In the genomic region with DNA sequence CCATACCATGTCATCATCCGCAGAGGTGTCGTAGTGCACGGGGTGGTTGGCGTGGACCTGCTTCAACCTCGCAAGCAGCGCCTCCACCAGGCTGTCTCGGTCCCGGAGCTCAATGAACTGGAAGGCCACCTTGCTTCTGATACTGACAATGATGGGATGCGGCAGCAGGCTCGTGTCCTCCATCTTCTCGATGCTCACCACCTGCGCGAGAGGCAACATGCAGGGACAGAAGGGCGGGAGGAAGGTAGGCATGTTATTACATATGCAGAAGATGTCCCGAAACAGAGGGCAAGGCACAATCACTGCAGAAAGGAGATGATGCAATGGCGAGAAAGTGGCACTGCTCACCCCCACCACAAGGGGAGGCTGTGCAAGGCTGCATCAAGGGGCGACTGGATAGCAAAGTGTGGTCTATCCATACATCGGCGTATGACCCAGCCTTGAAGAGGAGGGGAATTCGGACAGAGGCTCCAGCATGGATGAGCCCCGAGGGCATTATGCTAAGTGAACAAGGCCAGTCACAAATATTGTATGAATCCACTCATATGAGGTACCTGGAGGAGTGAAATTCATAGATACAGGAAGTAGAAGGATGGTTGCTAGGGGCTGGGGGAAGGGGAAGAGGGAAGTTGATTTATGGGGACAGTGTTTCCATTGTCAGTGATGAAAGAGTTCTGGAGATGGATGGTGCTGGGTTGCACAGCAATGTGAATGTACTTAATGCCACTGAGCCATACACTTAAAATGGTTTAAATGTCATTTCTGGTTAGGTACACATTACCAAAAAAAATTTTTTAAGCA, we compare ENCODE assay signal across 8 cellular contexts. TPM values are rescaled to one million over a fixed set of nuclear protein-coding genes. Genes with fewer than 3 reads are reported as not detected.
DNase-seq lines count a peak whose midpoint lies in the region; ATAC-seq and TF ChIP-seq lines count a peak whose summit lies in the region.

No MANE protein-coding gene starts in this region.

- H3K27me3 ChIP-seq in SK-N-SH (ENCODE audit: insufficient read depth): no peaks in the 10 kb centered on the region

- no peaks in the 10 kb centered on the region for H3K4me1 Mint-ChIP-seq in chondrocyte (ENCODE audit: low read depth)

- no peaks in the 10 kb centered on the region for H3K79me2 ChIP-seq in SK-N-SH (ENCODE audit: insufficient read depth)

- CTCF ChIA-PET in SK-N-SH (lab: Yijun Ruan, JAX): interaction anchor here (0.8 to 4.7 kb wide), 5 partner anchors 14 to 150 kb away, joined by 3 to 99 read pairs (median 3); partner anchors contain the start of gene TBC1D8

- H3K27ac ChIP-seq in SK-N-SH (ENCODE audit: low read depth in 2 of 2, low read length in 1 of 2): no peak overlapping the region; a peak in 1 of 4 replicates

- intact Hi-C loops in posterior vena cava (cut with DNase I): loop anchor here (5.0 to 10.0 kb wide), 3 partner anchors 114 to 166 kb away; partner anchors contain the start of gene TBC1D8 (in 2 of the 2)

- WGBS in SK-N-SH (ENCODE audit: low lambda C conversion rate): 87% methylated on average over 17 of the region's 21 CpGs

- H3K9me3 ChIP-seq in SK-N-SH: no peaks in the 10 kb centered on the region

- TF ChIP-seq RAD21 in SK-N-SH (IDR thresholded peaks at IDR 0.05; ENCODE audit: low read length): peak; percentile 13; the same call in 1 of the 2 replicates

- ATAC-seq in SK-N-SH treated with all-trans-retinoic acid at 6 μM for 48 hours: no peak
- no peak for ATAC-seq in HG03280 (IDR thresholded peaks at IDR 0.05; ENCODE audit: unreplicated experiment)
- no peak for ATAC-seq in HG02678 (IDR thresholded peaks at IDR 0.05; ENCODE audit: unreplicated experiment)

- no peak for DNase-seq in SK-N-SH
- peak; percentile 67 for DNase-seq in NB4 (ENCODE audit: low read depth)
- no peak for DNase-seq in chondrocyte (ENCODE audit: low spot score)
- peak; percentile 68 for DNase-seq in posterior vena cava (ENCODE audit: low spot score)
- DNase-seq in hippocampal formation (lab: John Stamatoyannopoulos, UW): no peak

- H3K4me3 ChIP-seq in SK-N-SH (ENCODE audit: low read depth in 2 of 2, low read length in 1 of 2): no peak overlapping the region
- H3K4me3 ChIP-seq in NB4 (ENCODE audit: low read depth, low read length): no peak overlapping the region

- POLR2A ChIA-PET in SK-N-SH (lab: Yijun Ruan, JAX): no interaction called here

- no peaks in the 10 kb centered on the region for H3F3A ChIP-seq in SK-N-SH (replicated peaks; ENCODE audit: insufficient read depth)

- peak overlapping the region; percentile 47 for H3K27ac Mint-ChIP-seq in chondrocyte (ENCODE audit: unreplicated experiment)

- peaks cover 0 to 4% of the 10 kb centered on the region in 2 experiments for H3K36me3 ChIP-seq in SK-N-SH (replicated peaks in 1 of 2; ENCODE audit: control insufficient read depth in 1 of 2, insufficient read depth in 2 of 2, low read length in 1 of 2)

- no peak for TF ChIP-seq POLR2A in NB4 (IDR thresholded peaks at IDR 0.05; ENCODE audit: extremely low read depth, insufficient read length)

- TF ChIP-seq CTCF in SK-N-SH (IDR thresholded peaks at IDR 0.05): peak; percentile 45
- peak; percentile 83 for TF ChIP-seq CTCF in NB4 (IDR thresholded peaks at IDR 0.05; ENCODE audit: low read depth, low read length)
- TF ChIP-seq CTCF in chondrocyte (IDR thresholded peaks at IDR 0.05): peak; percentile 67

- no peaks in the 10 kb centered on the region for H3K9me3 Mint-ChIP-seq in chondrocyte (ENCODE audit: low read depth)

- no peak overlapping the region for H2AFZ ChIP-seq in SK-N-SH (ENCODE audit: low read depth)

- no peaks in the 10 kb centered on the region for H3K9me2 ChIP-seq in SK-N-SH

- no peak overlapping the region for H3K4me2 ChIP-seq in SK-N-SH

- H3K4me3 Mint-ChIP-seq in chondrocyte (ENCODE audit: unreplicated experiment): no peak overlapping the region

- peaks cover 11% of the 10 kb centered on the region for H3K36me3 Mint-ChIP-seq in chondrocyte (ENCODE audit: low read depth)

- TF ChIP-seq EP300 in SK-N-SH (IDR thresholded peaks at IDR 0.05; ENCODE audit: borderline replicate concordance in 1 of 2, low read depth in 1 of 2, low read length in 1 of 2): no peak

- H3K4me1 ChIP-seq in SK-N-SH (ENCODE audit: control insufficient read depth in 1 of 2, insufficient read depth in 2 of 2, low read depth in 1 of 2, low read length in 1 of 2): peaks cover 0 to 21% of the 10 kb centered on the region in 2 experiments; a peak in 2 of 4 replicates

- H4K20me1 ChIP-seq in SK-N-SH (ENCODE audit: insufficient read depth): no peaks in the 10 kb centered on the region

- H3K27me3 Mint-ChIP-seq in chondrocyte (ENCODE audit: low read depth): no peaks in the 10 kb centered on the region

- H3K9ac ChIP-seq in SK-N-SH: no peak overlapping the region

TF ChIP-seq in SK-N-SH, 30 proteins besides CTCF, POLR2A, EP300 and RAD21:
- TF ChIP-seq YY1 (IDR thresholded peaks at IDR 0.05; ENCODE audit: low read depth): no peak
- no peak for TF ChIP-seq TCF12 (IDR thresholded peaks at IDR 0.05)
- no peak for TF ChIP-seq TAF1 (IDR thresholded peaks at IDR 0.05; ENCODE audit: borderline replicate concordance, low read depth, low read length)
- TF ChIP-seq TEAD4 (IDR thresholded peaks at IDR 0.05; ENCODE audit: borderline replicate concordance, insufficient read depth): no peak
- no peak for TF ChIP-seq SIN3A (IDR thresholded peaks at IDR 0.05; ENCODE audit: borderline replicate concordance, low read depth, low read length)
TF ChIP-seq in SK-N-SH: peak in this region for 0.

TF ChIP-seq in SK-N-SH treated with all-trans-retinoic acid at 6 μM for 48 hours, 23 proteins besides CTCF, POLR2A, EP300 and RAD21:
- TF ChIP-seq PPARA (CRISPR knock-in tag; IDR thresholded peaks at IDR 0.05; ENCODE audit: borderline replicate concordance) (no peak), OSR1 (CRISPR knock-in tag; IDR thresholded peaks at IDR 0.05) (no peak), ZNF8 (CRISPR knock-in tag; IDR thresholded peaks at IDR 0.05) (no peak), ISL1 (CRISPR knock-in tag; IDR thresholded peaks at IDR 0.05) (no peak), SNAI2 (CRISPR knock-in tag; IDR thresholded peaks at IDR 0.05) (no peak)

RNA-seq across cellular contexts. Expression of gene RPL31, which starts 36.6 kb away (rescaled TPM):
- polyA plus RNA-seq in SK-N-SH (2012; rRNA removed): 4,215 and 4,488 TPM in 2 replicates
- 6,617 and 9,342 TPM in 2 replicates for polyA plus RNA-seq in SK-N-SH (2012; cell fraction: cytosol; rRNA removed)
- polyA plus RNA-seq in SK-N-SH (2012; cell fraction: nucleus; rRNA removed): 1,034 and 1,501 TPM in 2 replicates
- 951 to 1,014 TPM (median 979 TPM) in 3 replicates for total RNA-seq in chondrocyte
- 1,000 to 10,000 TPM; 1,083 to 1,087 TPM for total RNA-seq in posterior vena cava

Comparison
In these comparisons a context has a peak if more than half of its experiments do, and no peak if none do; other contexts are left out.
1. DNase-seq: peak in NB4 (single experiment) and posterior vena cava (single experiment); none in SK-N-SH (single experiment), chondrocyte (single experiment) and hippocampal formation (0 of 2).
2. Peak in every context shown above with its lines, with median percentiles within 50 percentile points of each other: CTCF ChIP-seq.